Comparison of ENCODE assay signal across 39 cellular contexts in genomic region chr1:200234938-200235337, GRCh38.
"Had no signal": no experiment of that assay in that cellular context is flagged by ENCODE, and none has a peak within 500 bp of the region (broad histone marks: within the 10 kb centered on the region; RNA-seq: fewer than 3 reads in every experiment).

No MANE protein-coding gene starts in this region.

- H3K27ac ChIP-seq: adrenal gland, body of pancreas, cardiac muscle cell, coronary artery, dorsolateral prefrontal cortex, esophagus muscularis mucosa, foreskin keratinocyte, gastrocnemius medialis, heart left ventricle, WERI-Rb-1 had no signal

- H3K27me3 ChIP-seq: adrenal gland, body of pancreas, gastrocnemius medialis had no signal

- ATAC-seq: activated CD4-positive, alpha-beta T cell treated with anti-CD3 and anti-CD28 coated beads for 36 hours; activated CD8-positive, alpha-beta memory T cell treated with anti-CD3 and anti-CD28 coated beads, Interleukin-2, amount 10 ng/mL, durations not matched to agents 7 days and 5 days; activated CD8-positive, alpha-beta T cell treated with anti-CD3 and anti-CD28 coated beads, Interleukin-2, amount 10 ng/mL, durations not matched to agents 7 days and 5 days; activated naive CD8-positive, alpha-beta T cell treated with anti-CD3 and anti-CD28 coated beads, Interleukin-2, amount 50 U/mL, for 24 hours; body of pancreas; foreskin keratinocyte; gastrocnemius medialis; heart left ventricle; T-helper 17 cell had no signal

- H3K36me3 Mint-ChIP-seq: activated CD4-positive, alpha-beta memory T cell treated with anti-CD3 and anti-CD28 coated beads for 36 hours; activated CD8-positive, alpha-beta memory T cell treated with anti-CD3 and anti-CD28 coated beads, Interleukin-2, amount 10 ng/mL, durations not matched to agents 7 days and 5 days; activated naive CD4-positive, alpha-beta T cell treated with anti-CD3 and anti-CD28 coated beads, Interleukin-2, amount 50 U/mL, for 24 hours; activated naive CD8-positive, alpha-beta T cell treated with anti-CD3 and anti-CD28 coated beads for 36 hours had no signal

- H3K9me3 ChIP-seq: adrenal gland, body of pancreas, esophagus muscularis mucosa, gastrocnemius medialis, heart left ventricle had no signal

- H3K4me3 Mint-ChIP-seq: activated CD4-positive, alpha-beta memory T cell treated with anti-CD3 and anti-CD28 coated beads for 36 hours; activated CD4-positive, alpha-beta T cell treated with anti-CD3 and anti-CD28 coated beads for 36 hours; activated CD4-positive, alpha-beta T cell treated with anti-CD3 and anti-CD28 coated beads, Interleukin-2, amount 10 ng/mL, durations not matched to agents 24 days and 14 days; activated CD8-positive, alpha-beta memory T cell treated with anti-CD3 and anti-CD28 coated beads, Interleukin-2, amount 10 ng/mL, durations not matched to agents 7 days and 5 days; activated CD8-positive, alpha-beta T cell treated with anti-CD3 and anti-CD28 coated beads, Interleukin-2, amount 10 ng/mL, durations not matched to agents 7 days and 5 days; activated naive CD4-positive, alpha-beta T cell treated with anti-CD3 and anti-CD28 coated beads for 36 hours; activated naive CD4-positive, alpha-beta T cell treated with anti-CD3 and anti-CD28 coated beads, Interleukin-2, amount 50 U/mL, for 24 hours; activated naive CD8-positive, alpha-beta T cell treated with anti-CD3 and anti-CD28 coated beads for 36 hours; activated naive CD8-positive, alpha-beta T cell treated with anti-CD3 and anti-CD28 coated beads, Interleukin-2, amount 50 U/mL, for 24 hours; activated T-helper 1 cell treated with anti-CD3 and anti-CD28 coated beads, Interleukin-12 subunit alpha, Interleukin-12 subunit beta, Interleukin-2, Interleukin-4 antibody, amounts not matched to agents 30 ng/mL and 10 ng/mL and 1 ng/mL, durations not matched to agents 14 hours and 24 hours and 36 hours; dendritic cell treated with granulocyte-macrophage colony-stimulating factor and Interleukin-4, amounts not matched to agents 40 ng/mL and 50 ng/mL, for 4 days; endodermal cell; T-helper 17 cell; T-helper 2 cell treated with Interferon-gamma antibody and Interleukin-4, amounts not matched to agents 5 μg/mL and 100 μg/mL, for 36 hours had no signal

- H3K27me3 Mint-ChIP-seq: dendritic cell treated with granulocyte-macrophage colony-stimulating factor and Interleukin-4, amounts not matched to agents 40 ng/mL and 50 ng/mL, for 4 days had no signal

- DNase-seq: activated CD4-positive, alpha-beta memory T cell treated with anti-CD3 and anti-CD28 coated beads for 36 hours; activated CD4-positive, alpha-beta T cell treated with anti-CD3 and anti-CD28 coated beads for 36 hours; activated CD4-positive, CD25-positive, alpha-beta regulatory T cell; activated CD4-positive, CD25-positive, alpha-beta regulatory T cell treated with anti-CD3 and anti-CD28 coated beads, Interleukin-2, amount 50 U/mL, for 72 hours; activated CD8-positive, alpha-beta memory T cell treated with anti-CD3 and anti-CD28 coated beads, Interleukin-2, amount 10 ng/mL, durations not matched to agents 7 days and 5 days; activated CD8-positive, alpha-beta memory T cell treated with anti-CD3 and anti-CD28 coated beads, Interleukin-2, amount 50 U/mL, for 4 hours; activated CD8-positive, alpha-beta T cell treated with anti-CD3 and anti-CD28 coated beads, Interleukin-2, amount 10 ng/mL, durations not matched to agents 7 days and 5 days; activated effector memory CD4-positive, alpha-beta T cell treated with anti-CD3 and anti-CD28 coated beads, Interleukin-2, amount 50 U/mL, for 16 hours; activated naive CD4-positive, alpha-beta T cell treated with anti-CD3 and anti-CD28 coated beads for 36 hours; activated naive CD8-positive, alpha-beta T cell treated with anti-CD3 and anti-CD28 coated beads for 36 hours; activated naive CD8-positive, alpha-beta T cell treated with anti-CD3 and anti-CD28 coated beads, Interleukin-2, amount 50 U/mL, for 24 hours; activated T-cell treated with anti-CD3 and anti-CD28 coated beads, Interleukin-2, amount 50 U/mL, for 1 hour; activated T-cell treated with anti-CD3 and anti-CD28 coated beads, Interleukin-2, amount 50 U/mL, for 48 hours; adrenal gland; amygdala; aorta; body of pancreas; central memory CD4-positive, alpha-beta T cell; cerebellar nuclear complex; dorsolateral prefrontal cortex; effector memory CD4-positive, alpha-beta T cell; endodermal cell; erythroblast; foreskin keratinocyte; gastrocnemius medialis; glutamatergic neuron; heart left ventricle; T-helper 17 cell; T1000; WERI-Rb-1 had no signal

- H3K27ac Mint-ChIP-seq: activated CD4-positive, alpha-beta memory T cell treated with anti-CD3 and anti-CD28 coated beads for 36 hours; activated CD4-positive, alpha-beta T cell treated with anti-CD3 and anti-CD28 coated beads for 36 hours; activated CD4-positive, alpha-beta T cell treated with anti-CD3 and anti-CD28 coated beads, Interleukin-2, amount 10 ng/mL, durations not matched to agents 24 days and 14 days; activated CD8-positive, alpha-beta memory T cell treated with anti-CD3 and anti-CD28 coated beads, Interleukin-2, amount 10 ng/mL, durations not matched to agents 7 days and 5 days; activated CD8-positive, alpha-beta T cell treated with anti-CD3 and anti-CD28 coated beads, Interleukin-2, amount 10 ng/mL, durations not matched to agents 7 days and 5 days; activated naive CD4-positive, alpha-beta T cell treated with anti-CD3 and anti-CD28 coated beads for 36 hours; activated naive CD4-positive, alpha-beta T cell treated with anti-CD3 and anti-CD28 coated beads, Interleukin-2, amount 50 U/mL, for 24 hours; activated naive CD8-positive, alpha-beta T cell treated with anti-CD3 and anti-CD28 coated beads for 36 hours; activated naive CD8-positive, alpha-beta T cell treated with anti-CD3 and anti-CD28 coated beads, Interleukin-2, amount 50 U/mL, for 24 hours; activated T-helper 1 cell treated with anti-CD3 and anti-CD28 coated beads, Interleukin-12 subunit alpha, Interleukin-12 subunit beta, Interleukin-2, Interleukin-4 antibody, amounts not matched to agents 30 ng/mL and 10 ng/mL and 1 ng/mL, durations not matched to agents 14 hours and 24 hours and 36 hours; activated T-helper 2 cell treated with anti-CD3 and anti-CD28 coated beads, Interferon-gamma antibody, Interleukin-2, Interleukin-4, amounts not matched to agents 10 μg/mL and 5 μg/mL and 100 μg/mL, durations not matched to agents 14 hours and 24 hours and 36 hours; dendritic cell treated with granulocyte-macrophage colony-stimulating factor and Interleukin-4, amounts not matched to agents 40 ng/mL and 50 ng/mL, for 4 days; endodermal cell; T-helper 17 cell; T-helper 2 cell treated with Interferon-gamma antibody and Interleukin-4, amounts not matched to agents 5 μg/mL and 100 μg/mL, for 36 hours had no signal

- H3K4me1 Mint-ChIP-seq: activated CD4-positive, alpha-beta T cell treated with anti-CD3 and anti-CD28 coated beads for 36 hours; activated CD4-positive, alpha-beta T cell treated with anti-CD3 and anti-CD28 coated beads, Interleukin-2, amount 10 ng/mL, durations not matched to agents 24 days and 14 days; activated CD8-positive, alpha-beta memory T cell treated with anti-CD3 and anti-CD28 coated beads, Interleukin-2, amount 10 ng/mL, durations not matched to agents 7 days and 5 days; activated naive CD4-positive, alpha-beta T cell treated with anti-CD3 and anti-CD28 coated beads, Interleukin-2, amount 50 U/mL, for 24 hours; activated naive CD8-positive, alpha-beta T cell treated with anti-CD3 and anti-CD28 coated beads for 36 hours; activated naive CD8-positive, alpha-beta T cell treated with anti-CD3 and anti-CD28 coated beads, Interleukin-2, amount 50 U/mL, for 24 hours; T-helper 17 cell had no signal

- H3K9me3 Mint-ChIP-seq: activated CD4-positive, alpha-beta memory T cell treated with anti-CD3 and anti-CD28 coated beads for 36 hours; activated naive CD4-positive, alpha-beta T cell treated with anti-CD3 and anti-CD28 coated beads for 36 hours; activated naive CD4-positive, alpha-beta T cell treated with anti-CD3 and anti-CD28 coated beads, Interleukin-2, amount 50 U/mL, for 24 hours; activated naive CD8-positive, alpha-beta T cell treated with anti-CD3 and anti-CD28 coated beads for 36 hours; activated naive CD8-positive, alpha-beta T cell treated with anti-CD3 and anti-CD28 coated beads, Interleukin-2, amount 50 U/mL, for 24 hours; activated T-helper 1 cell treated with anti-CD3 and anti-CD28 coated beads, Interleukin-12 subunit alpha, Interleukin-12 subunit beta, Interleukin-2, Interleukin-4 antibody, amounts not matched to agents 30 ng/mL and 10 ng/mL and 1 ng/mL, durations not matched to agents 14 hours and 24 hours and 36 hours; activated T-helper 2 cell treated with anti-CD3 and anti-CD28 coated beads, Interferon-gamma antibody, Interleukin-2, Interleukin-4, amounts not matched to agents 10 μg/mL and 5 μg/mL and 100 μg/mL, durations not matched to agents 14 hours and 24 hours and 36 hours; dendritic cell treated with granulocyte-macrophage colony-stimulating factor and Interleukin-4, amounts not matched to agents 40 ng/mL and 50 ng/mL, for 4 days; endodermal cell; T-helper 2 cell treated with Interferon-gamma antibody and Interleukin-4, amounts not matched to agents 5 μg/mL and 100 μg/mL, for 36 hours had no signal

- H3K36me3 ChIP-seq: adrenal gland, cardiac muscle cell, esophagus muscularis mucosa, gastrocnemius medialis, heart left ventricle, WERI-Rb-1 had no signal

- H3K4me3 ChIP-seq: adrenal gland, body of pancreas, cardiac muscle cell, coronary artery, dorsolateral prefrontal cortex, esophagus muscularis mucosa, gastrocnemius medialis, heart left ventricle had no signal

- H3K4me1 ChIP-seq: adrenal gland, body of pancreas had no signal
